Comparison of ENCODE assay signal across 8 cellular contexts in the genomic region with DNA sequence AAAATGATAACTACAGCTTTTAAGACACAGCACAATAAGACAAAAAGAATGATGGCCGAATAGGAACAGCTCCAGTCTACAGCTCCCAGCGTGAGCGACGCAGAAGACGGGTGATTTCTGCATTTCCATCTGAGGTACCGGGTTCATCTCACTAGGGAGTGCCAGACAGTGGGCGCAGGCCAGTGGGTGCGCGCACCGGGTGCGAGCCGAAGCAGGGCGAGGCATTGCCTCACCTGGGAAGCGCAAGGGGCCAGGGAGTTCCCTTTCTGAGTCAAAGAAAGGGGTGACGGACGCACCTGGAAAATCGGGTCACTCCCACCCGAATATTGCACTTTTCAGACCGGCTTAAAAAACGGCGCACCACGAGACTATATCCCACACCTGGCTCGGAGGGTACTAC.
DNase-seq lines count a peak whose midpoint lies in the region; ATAC-seq and TF ChIP-seq lines count a peak whose summit lies in the region.
"Not testable (repeated sequence)": the region's sequence is repeated elsewhere in the genome, so short reads cannot be mapped to it uniquely, and the experiment has no call there.

No MANE protein-coding gene starts in this region.

- H3K9ac ChIP-seq in H9 (ENCODE audit: extremely low read depth, insufficient read length, low read length); NT2/D1 (ENCODE audit: insufficient read length, low read depth); endodermal cell (ENCODE audit: extremely low read depth, low read length, poor library complexity, severe bottlenecking); iPS-15b (ENCODE audit: low read depth, low read length): not testable (repeated sequence)

- not testable (repeated sequence) for H3K4ac ChIP-seq in H9 (ENCODE audit: low read depth, low read length)

- H3K4me1 ChIP-seq in Caco-2; H9 (ENCODE audit: insufficient read depth, low read length); NT2/D1 (ENCODE audit: insufficient read depth, insufficient read length); endodermal cell (ENCODE audit: control insufficient read depth, insufficient read depth, low read length); iPS-15b (ENCODE audit: control insufficient read depth, insufficient read depth, low read length): not testable (repeated sequence)

- H2BK12ac ChIP-seq in H9 (ENCODE audit: insufficient read length, low read depth, low read length): not testable (repeated sequence)

- TF ChIP-seq CTCF in Caco-2 (IDR thresholded peaks at IDR 0.05; ENCODE audit: insufficient read depth in 1 of 2, low read depth in 1 of 2, low read length in 1 of 2, severe bottlenecking in 1 of 2, unreplicated experiment in 1 of 2); H9 (conservative IDR thresholded peaks at IDR 0.05); WTC11 (IDR thresholded peaks at IDR 0.05); endodermal cell (conservative IDR thresholded peaks at IDR 0.05); nephron (IDR thresholded peaks at IDR 0.05; ENCODE audit: unreplicated experiment in 3 of 3); type B pancreatic cell (conservative IDR thresholded peaks at IDR 0.05): not testable (repeated sequence)

- not testable (repeated sequence) for H3K27me3 Mint-ChIP-seq in Caco-2 (ENCODE audit: insufficient read depth, unreplicated experiment); H9 (ENCODE audit: low read depth); endodermal cell (ENCODE audit: insufficient read depth); nephron (ENCODE audit: low read depth); type B pancreatic cell
- peaks cover 12% of the 10 kb centered on the region; the same call in 1 of the 2 replicates for H3K27me3 Mint-ChIP-seq in WTC11 (ENCODE audit: low read depth)

- POLR2A ChIA-PET in Caco-2 (lab: Charles Lee); WTC11 (lab: Charles Lee): not testable (repeated sequence)

- not testable (repeated sequence) for H3K27me3 ChIP-seq in Caco-2 (replicated peaks; ENCODE audit: control insufficient read depth, insufficient read depth, low read length); H9 (ENCODE audit: insufficient read depth, low read length); NT2/D1 (ENCODE audit: insufficient read depth, insufficient read length); endodermal cell (ENCODE audit: control insufficient read depth, insufficient read depth, low read length, poor library complexity, severe bottlenecking); iPS-15b (ENCODE audit: control insufficient read depth, insufficient read depth, low read length)

- H3K27ac ChIP-seq in H9 (ENCODE audit: insufficient read length, low read depth, low read length); endodermal cell (ENCODE audit: low read depth, low read length): not testable (repeated sequence)

- not testable (repeated sequence) for H3K4me2 ChIP-seq in H9 (ENCODE audit: insufficient read depth, insufficient read length, low read length)

- no CpG with 5 or more reads among the region's 23 CpGs for WGBS in H9 (ENCODE audit: extremely low coverage, insufficient read length, low lambda C conversion rate)
- 70% methylated on average over 21 of the region's 23 CpGs; no CpG with 5 or more reads in 1 of the 2 experiments for WGBS in endodermal cell (ENCODE audit: insufficient coverage in 1 of 2, insufficient read length in 1 of 2), 2 experiments

- not testable (repeated sequence) for H3K23ac ChIP-seq in H9 (ENCODE audit: insufficient read length, low read depth, low read length)

- H2BK5ac ChIP-seq in H9 (ENCODE audit: insufficient read length, low read length): not testable (repeated sequence)

- H3K4me3 Mint-ChIP-seq in Caco-2 (ENCODE audit: unreplicated experiment) (peak overlapping the region; percentile 76), H9 (peak overlapping the region; percentile 33 to 50), WTC11 (peak overlapping the region; percentile 72), endodermal cell (peak overlapping the region; percentile 41), nephron (peak overlapping the region; percentile 1 to 50 (median 10)), type B pancreatic cell (peak overlapping the region; percentile 23)

- H2BK20ac ChIP-seq in H9 (ENCODE audit: low read depth, low read length, poor library complexity, severe bottlenecking): not testable (repeated sequence)

- H4K91ac ChIP-seq in H9 (ENCODE audit: insufficient read length, low read depth, low read length): not testable (repeated sequence)

- H2BK15ac ChIP-seq in H9 (ENCODE audit: low read depth, low read length): not testable (repeated sequence)

- H3K4me1 Mint-ChIP-seq in Caco-2 (ENCODE audit: low read depth, unreplicated experiment); endodermal cell; nephron; type B pancreatic cell (ENCODE audit: unreplicated experiment): not testable (repeated sequence)
- H3K4me1 Mint-ChIP-seq in H9 (peaks cover 10 to 15% of the 10 kb centered on the region in 2 experiments), WTC11 (peaks cover 19% of the 10 kb centered on the region)

- H3K9me3 Mint-ChIP-seq in Caco-2 (ENCODE audit: unreplicated experiment): not testable (repeated sequence)
- H3K9me3 Mint-ChIP-seq in H9 (peaks cover 13 to 19% of the 10 kb centered on the region in 2 experiments), WTC11 (peaks cover 33% of the 10 kb centered on the region), endodermal cell (peaks cover 32% of the 10 kb centered on the region), nephron (peaks cover 23% of the 10 kb centered on the region), type B pancreatic cell (peaks cover 16% of the 10 kb centered on the region)

- not testable (repeated sequence) for H2BK120ac ChIP-seq in H9 (ENCODE audit: low read depth, low read length, poor library complexity, severe bottlenecking)

- BruUV-seq in Caco-2 (replicated peaks; lab: Mats Ljungman, UMichigan): not testable (repeated sequence)

- intact Hi-C loops in Caco-2 (cut with micrococcal nuclease; ENCODE audit: unreplicated experiment): not testable (repeated sequence)

- H3K36me3 ChIP-seq in Caco-2 (ENCODE audit: control insufficient read depth, insufficient read depth, low read length); NT2/D1 (ENCODE audit: insufficient read depth, insufficient read length, low read length); endodermal cell (ENCODE audit: control insufficient read depth, insufficient read depth, low read length); iPS-15b (ENCODE audit: control insufficient read depth, insufficient read depth, low read length): not testable (repeated sequence)

- peak overlapping the region; percentile 27 for H3K4me3 ChIP-seq in Caco-2 (ENCODE audit: low read depth, low read length)
- H3K4me3 ChIP-seq in NT2/D1 (ENCODE audit: insufficient read length, low read depth): peak overlapping the region; percentile 19
- H3K4me3 ChIP-seq in endodermal cell (ENCODE audit: low read length): not testable (repeated sequence)
- H3K4me3 ChIP-seq in iPS-15b (ENCODE audit: low read depth, low read length): peak overlapping the region; percentile 22

- not testable (repeated sequence) for H2AK5ac ChIP-seq in H9 (ENCODE audit: insufficient read length, low read length)

- H4K5ac ChIP-seq in H9 (ENCODE audit: insufficient read length, low read depth, low read length): not testable (repeated sequence)

- H3K79me1 ChIP-seq in H9 (ENCODE audit: insufficient read depth, low read depth, low read length, poor library complexity, severe bottlenecking): not testable (repeated sequence)

- not testable (repeated sequence) for H4K20me1 ChIP-seq in H9 (ENCODE audit: control insufficient read depth, insufficient read depth, insufficient read length)

- H3K36me3 Mint-ChIP-seq in Caco-2 (ENCODE audit: insufficient read depth, unreplicated experiment); endodermal cell (ENCODE audit: low read depth); nephron (ENCODE audit: low read depth); type B pancreatic cell: not testable (repeated sequence)
- H3K36me3 Mint-ChIP-seq in H9 (ENCODE audit: insufficient read depth in 1 of 3, low read depth in 3 of 3) (peaks cover 3 to 22% (median 15%) of the 10 kb centered on the region in 3 experiments; a peak in 5 of 7 replicates), WTC11 (peaks cover 35% of the 10 kb centered on the region)

- H4K8ac ChIP-seq in H9 (replicated peaks; ENCODE audit: insufficient read length, low read depth, low read length): not testable (repeated sequence)

- H3K18ac ChIP-seq in H9 (ENCODE audit: insufficient read length, low read depth, low read length): not testable (repeated sequence)

- H3K56ac ChIP-seq in H9 (ENCODE audit: insufficient read length, low read depth, low read length): not testable (repeated sequence)

- not testable (repeated sequence) for DNase-seq in Caco-2; H9; NT2/D1 (ENCODE audit: low read depth, low spot score); WTC11 (ENCODE audit: low spot score); endodermal cell; type B pancreatic cell (ENCODE audit: extremely low spot score, unreplicated experiment)

- not testable (repeated sequence) for ATAC-seq in WTC11

- H2AFZ ChIP-seq in H9 (ENCODE audit: low read length): not testable (repeated sequence)

- CTCF ChIA-PET in Caco-2 (lab: Charles Lee): interaction anchor here (1.0 kb wide), 1 partner anchor 112 kb away, joined by 3 read pairs; no protein-coding TSS in a partner anchor
- CTCF ChIA-PET in WTC11 (lab: Charles Lee): not testable (repeated sequence)

- not testable (repeated sequence) for H3T11ph ChIP-seq in H9 (ENCODE audit: low read length)

- not testable (repeated sequence) for H3K9me3 ChIP-seq in Caco-2; H9 (ENCODE audit: control insufficient read depth, low read depth, low read length); iPS-15b (ENCODE audit: control insufficient read depth, insufficient read depth, low read length)
- peaks cover 21% of the 10 kb centered on the region for H3K9me3 ChIP-seq in NT2/D1 (ENCODE audit: insufficient read depth, low read length)
- H3K9me3 ChIP-seq in endodermal cell (ENCODE audit: control insufficient read depth, low read length): peaks cover 12% of the 10 kb centered on the region

- H3K23me2 ChIP-seq in H9 (ENCODE audit: insufficient read length, low read depth, low read length, poor library complexity, severe bottlenecking): not testable (repeated sequence)

- not testable (repeated sequence) for H3K14ac ChIP-seq in H9 (ENCODE audit: insufficient read depth, low read length)

- peak overlapping the region; percentile 71 for H3K27ac Mint-ChIP-seq in Caco-2 (ENCODE audit: unreplicated experiment)
- not testable (repeated sequence) for H3K27ac Mint-ChIP-seq in H9, nephron, type B pancreatic cell
- peak overlapping the region; percentile 81 for H3K27ac Mint-ChIP-seq in WTC11
- H3K27ac Mint-ChIP-seq in endodermal cell: peak overlapping the region; percentile 5

- H3K79me2 ChIP-seq in H9 (ENCODE audit: insufficient read depth, low read length): not testable (repeated sequence)

Comparison
In these comparisons a context has a peak if more than half of its experiments do, and no peak if none do; other contexts are left out.
1. H3K4me3 Mint-ChIP-seq: peak in every context shown above with its lines; median percentile 76 in Caco-2; 72 in WTC11; 42 in H9; 41 in endodermal cell; 23 in type B pancreatic cell; 10 in nephron.